13 cellular contexts compared by ENCODE assay signal in the genomic region with DNA sequence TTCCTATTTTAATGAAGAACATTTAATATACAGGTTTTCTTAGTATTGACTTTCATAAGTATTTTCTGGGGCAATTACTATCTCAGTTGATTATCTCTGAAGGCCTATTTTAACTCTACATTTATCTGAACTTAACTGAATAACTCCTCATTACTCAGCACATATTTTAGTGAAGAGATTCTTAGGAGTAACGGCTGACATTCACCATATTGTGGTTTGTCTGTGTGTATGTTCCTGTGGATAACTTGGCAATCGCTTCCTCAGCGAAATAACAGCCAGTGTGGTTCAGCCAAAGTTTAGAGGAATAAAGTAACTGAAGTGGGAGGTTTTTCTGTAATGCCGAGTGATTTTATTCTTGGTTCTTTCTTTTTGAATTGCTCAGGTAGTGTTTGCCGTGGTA.
DNase-seq lines count a peak whose midpoint lies in the region; ATAC-seq, FAIRE-seq and TF ChIP-seq lines count a peak whose summit lies in the region.
"Had no signal": no experiment of that assay in that cellular context is flagged by ENCODE, and none has a peak within 500 bp of the region (broad histone marks: within the 10 kb centered on the region; RNA-seq: fewer than 3 reads in every experiment).

No MANE protein-coding gene starts in this region.

- FAIRE-seq in urothelium cell line (lab: Jason Lieb, UNC): peak; percentile 20
- FAIRE-seq: A204.1 had no signal

- H3K4me3 ChIP-seq in left ventricle myocardium inferior (no peak overlapping the region), brain microvascular endothelial cell (ENCODE audit: low read depth, low read length) (no peak overlapping the region), lower lobe of right lung (no peak overlapping the region), neural progenitor cell (no peak overlapping the region)
- H3K4me3 ChIP-seq: dorsolateral prefrontal cortex, tibial artery had no signal

- no peaks in the 10 kb centered on the region for H3F3A ChIP-seq in neural progenitor cell (ENCODE audit: low read depth)

- no peak overlapping the region for H3K27ac ChIP-seq in left ventricle myocardium inferior (replicated peaks)
- H3K27ac ChIP-seq in brain microvascular endothelial cell: peak overlapping the region; percentile 89
- H3K27ac ChIP-seq in lower lobe of right lung: peak overlapping the region; percentile 18
- no peak overlapping the region for H3K27ac ChIP-seq in neural progenitor cell
- H3K27ac ChIP-seq: dorsolateral prefrontal cortex, tibial artery had no signal

- peak; percentile 36 for ATAC-seq in Right ventricle myocardium superior (ENCODE audit: poor library complexity)
- ATAC-seq in lower lobe of right lung: peak in 1 of 2 donors; percentile 35

- H4K20me1 ChIP-seq in neural progenitor cell (ENCODE audit: low read depth): no peaks in the 10 kb centered on the region

- no peak overlapping the region for H3K4me2 ChIP-seq in neural progenitor cell

- no peak for DNase-seq in Right ventricle myocardium superior
- DNase-seq in left ventricle myocardium inferior: no peak
- peak; percentile 93 for DNase-seq in brain microvascular endothelial cell
- no peak for DNase-seq in lower lobe of right lung
- DNase-seq in urothelium cell line (ENCODE audit: low spot score): peak; percentile 54
- DNase-seq in KG1 (lab: John Stamatoyannopoulos, UW): no peak
- DNase-seq in neural progenitor cell (ENCODE audit: low spot score): no peak
- DNase-seq in NCI-H774 (lab: John Stamatoyannopoulos, UW): no peak
- DNase-seq: activated CD8-positive, alpha-beta memory T cell treated with anti-CD3 and anti-CD28 coated beads, Interleukin-2, amount 50 U/mL, for 4 hours; dorsolateral prefrontal cortex; SIG-M5; tibial artery had no signal

- no peaks in the 10 kb centered on the region for H3K4me1 ChIP-seq in left ventricle myocardium inferior
- no peaks in the 10 kb centered on the region for H3K4me1 ChIP-seq in lower lobe of right lung
- no peaks in the 10 kb centered on the region for H3K4me1 ChIP-seq in neural progenitor cell

- H3K9ac ChIP-seq in neural progenitor cell: no peak overlapping the region

- peaks cover 2% of the 10 kb centered on the region for H3K27me3 Mint-ChIP-seq in neural progenitor cell (ENCODE audit: insufficient read depth, low read depth)

- no peaks in the 10 kb centered on the region for H3K9me3 ChIP-seq in left ventricle myocardium inferior (replicated peaks)
- no peaks in the 10 kb centered on the region for H3K9me3 ChIP-seq in lower lobe of right lung
- H3K9me3 ChIP-seq in neural progenitor cell (ENCODE audit: low read depth): no peaks in the 10 kb centered on the region
- H3K9me3 ChIP-seq: tibial artery had no signal

- H3K4me1 Mint-ChIP-seq in neural progenitor cell: no peaks in the 10 kb centered on the region

- no peaks in the 10 kb centered on the region for H3K36me3 Mint-ChIP-seq in neural progenitor cell

- H3K27ac Mint-ChIP-seq in neural progenitor cell: no peak overlapping the region

- TF ChIP-seq CTCF in left ventricle myocardium inferior (IDR thresholded peaks at IDR 0.05; ENCODE audit: borderline replicate concordance) (no peak), brain microvascular endothelial cell (IDR thresholded peaks at IDR 0.05; ENCODE audit: low read depth, low read length, missing control alignments) (no peak), lower lobe of right lung (IDR thresholded peaks at IDR 0.05) (no peak), neural progenitor cell (IDR thresholded peaks at IDR 0.05) (no peak)

- H3K27me3 ChIP-seq in left ventricle myocardium inferior (ENCODE audit: low read depth) (no peaks in the 10 kb centered on the region), brain microvascular endothelial cell (replicated peaks) (no peaks in the 10 kb centered on the region), lower lobe of right lung (ENCODE audit: low read depth) (no peaks in the 10 kb centered on the region), neural progenitor cell (no peaks in the 10 kb centered on the region)
- H3K27me3 ChIP-seq: dorsolateral prefrontal cortex, tibial artery had no signal

- H3K4me3 Mint-ChIP-seq in neural progenitor cell: no peak overlapping the region

- H2AFZ ChIP-seq in neural progenitor cell (replicated peaks): no peak overlapping the region

- H3K9me3 Mint-ChIP-seq in neural progenitor cell: no peaks in the 10 kb centered on the region

- H3K36me3 ChIP-seq in left ventricle myocardium inferior (no peaks in the 10 kb centered on the region), brain microvascular endothelial cell (replicated peaks) (no peaks in the 10 kb centered on the region), lower lobe of right lung (no peaks in the 10 kb centered on the region), neural progenitor cell (no peaks in the 10 kb centered on the region)
- H3K36me3 ChIP-seq: tibial artery had no signal

- no peaks in the 10 kb centered on the region for H3K79me2 ChIP-seq in neural progenitor cell (ENCODE audit: low read depth)

- in situ Hi-C loops in brain microvascular endothelial cell (cut with HindIII; ENCODE audit: low pct_ligation_motif_present, low sequenced_read_pairs): no loop called here

- intact Hi-C loops in Right ventricle myocardium superior (cut with DNase I): no loop called here
- intact Hi-C loops in left ventricle myocardium inferior (cut with micrococcal nuclease): no loop called here
- intact Hi-C loops in lower lobe of right lung (cut with DNase I): no loop called here

Comparison
In these comparisons a context has a peak if more than half of its experiments do, and no peak if none do; other contexts are left out.
1. DNase-seq: peak in brain microvascular endothelial cell (single experiment) and urothelium cell line (single experiment); none in Right ventricle myocardium superior (single experiment), left ventricle myocardium inferior (single experiment), lower lobe of right lung (single experiment), KG1 (single experiment), neural progenitor cell (single experiment) and NCI-H774 (single experiment).
2. H3K27ac ChIP-seq: peak in brain microvascular endothelial cell (single experiment) and lower lobe of right lung (single experiment); none in left ventricle myocardium inferior (single experiment) and neural progenitor cell (single experiment).